Comparison of ENCODE assay signal across 7 cellular contexts in the genomic region with DNA sequence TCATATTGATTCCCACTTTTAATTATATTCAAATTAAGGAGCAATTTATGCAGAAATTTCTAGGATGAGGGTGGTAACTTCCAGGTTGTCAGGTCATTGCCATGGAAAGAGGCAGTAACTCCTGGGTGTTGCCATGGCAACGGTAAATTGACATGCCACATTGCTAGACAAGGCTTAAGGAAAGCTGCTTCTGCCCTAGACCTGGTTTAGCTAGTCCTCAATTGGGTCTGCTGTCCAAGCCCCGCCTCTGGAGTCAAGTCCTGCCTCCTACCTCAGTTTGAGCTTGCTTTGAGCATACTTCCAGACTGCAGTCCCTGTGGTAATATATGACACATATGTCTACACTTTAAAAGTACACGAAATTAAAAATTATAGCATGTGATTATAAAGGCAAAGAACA. TPM values are rescaled to one million over a fixed set of nuclear protein-coding genes. Genes with fewer than 3 reads are reported as not detected.
"Had no signal": no experiment of that assay in that cellular context is flagged by ENCODE, and none has a peak within 500 bp of the region (broad histone marks: within the 10 kb centered on the region; RNA-seq: fewer than 3 reads in every experiment).

No MANE protein-coding gene starts in this region.

RNA-seq across cellular contexts. Expression of gene CXorf66, which starts 53.9 kb away (rescaled TPM):
- total RNA-seq: GM23248, H4, H7, HepG2, HFFc6, HT1080 had no signal
- polyA plus RNA-seq: GM23248, HepG2, IgD-negative memory B cell had no signal
